ENCODE assay signal across 1 cellular context in genomic region chr17:41965694-41966375, GRCh38.
TF ChIP-seq lines count a peak whose summit lies in the region.

No MANE protein-coding gene starts in this region.

TF ChIP-seq in HepG2, 621 proteins besides CTCF, POLR2A, EP300 and RAD21 (continued from another document and continues in another):
- peak; percentile 73; the same call in 1 of the 2 replicates for TF ChIP-seq ZBTB26 (CRISPR knock-in tag; IDR thresholded peaks at IDR 0.05; ENCODE audit: borderline replicate concordance)
- peak; percentile 48; the same call in 1 of the 2 replicates for TF ChIP-seq ZNF572 (CRISPR knock-in tag; IDR thresholded peaks at IDR 0.05)
- 0 out of 2 replicates have a peak, but pooled peaks have one; percentile 15 for TF ChIP-seq ZBTB39 (CRISPR knock-in tag; IDR thresholded peaks at IDR 0.05)
- no peak for TF ChIP-seq RFXANK (CRISPR knock-in tag; IDR thresholded peaks at IDR 0.05)
- no peak for TF ChIP-seq ZNF746 (CRISPR knock-in tag; IDR thresholded peaks at IDR 0.05)
- TF ChIP-seq NCOA1 (CRISPR knock-in tag; IDR thresholded peaks at IDR 0.05) = peak; percentile 11; the same call in 1 of the 2 replicates
- TF ChIP-seq ZNF724P (CRISPR knock-in tag; IDR thresholded peaks at IDR 0.05; ENCODE audit: borderline replicate concordance) = peak; percentile 78; the same call in 1 of the 2 replicates
- TF ChIP-seq ZFP36L1 (CRISPR knock-in tag; IDR thresholded peaks at IDR 0.05) = no peak
- TF ChIP-seq PRDM10 (CRISPR knock-in tag; IDR thresholded peaks at IDR 0.05; ENCODE audit: low read depth) = peak; percentile 30; the same call in 1 of the 2 replicates
- TF ChIP-seq ZSCAN31 (CRISPR knock-in tag; IDR thresholded peaks at IDR 0.05; ENCODE audit: low read depth) = peak; percentile 56; the same call in 1 of the 2 replicates
- TF ChIP-seq DRAP1 (CRISPR knock-in tag; IDR thresholded peaks at IDR 0.05) = peak; percentile 66
- TF ChIP-seq HIC2 (CRISPR knock-in tag; IDR thresholded peaks at IDR 0.05; ENCODE audit: low read depth) = no peak; the same call in 1 of the 2 replicates
- TF ChIP-seq CHCHD3 (CRISPR knock-in tag; IDR thresholded peaks at IDR 0.05) = 0 out of 2 replicates have a peak, but pooled peaks have one; percentile 36
- TF ChIP-seq ZNF414 (CRISPR knock-in tag; IDR thresholded peaks at IDR 0.05) = peak; percentile 82
- TF ChIP-seq TEAD3 (CRISPR knock-in tag; optimal IDR thresholded peaks at IDR 0.05; ENCODE audit: borderline replicate concordance) = peak; percentile 63
- TF ChIP-seq SALL1 (CRISPR knock-in tag; IDR thresholded peaks at IDR 0.05) = 0 out of 2 replicates have a peak, but pooled peaks have one; percentile 55
- TF ChIP-seq SCMH1 (CRISPR knock-in tag; IDR thresholded peaks at IDR 0.05; ENCODE audit: borderline replicate concordance) = no peak
- peak; percentile 68 for TF ChIP-seq GATAD1 (CRISPR knock-in tag; IDR thresholded peaks at IDR 0.05)
- TF ChIP-seq ZNF331 (CRISPR knock-in tag; IDR thresholded peaks at IDR 0.05) = peak; percentile 29; the same call in 1 of the 2 replicates
- no peak for TF ChIP-seq CENPT (CRISPR knock-in tag; IDR thresholded peaks at IDR 0.05; ENCODE audit: low read depth)
- TF ChIP-seq PRDM4 (CRISPR knock-in tag; IDR thresholded peaks at IDR 0.05; ENCODE audit: borderline replicate concordance) = peak; percentile 1; the same call in 1 of the 2 replicates
- no peak for TF ChIP-seq ZMYM3 (CRISPR knock-in tag; IDR thresholded peaks at IDR 0.05)
- 0 out of 2 replicates have a peak, but pooled peaks have one; percentile 11 for TF ChIP-seq MTF2 (CRISPR knock-in tag; IDR thresholded peaks at IDR 0.05; ENCODE audit: borderline replicate concordance)
- TF ChIP-seq ZBTB38 (CRISPR knock-in tag; IDR thresholded peaks at IDR 0.05) = peak; percentile 68
- TF ChIP-seq KDM2A (CRISPR knock-in tag; IDR thresholded peaks at IDR 0.05; ENCODE audit: borderline replicate concordance, low read depth) = peak; percentile 35
- peak; percentile 79; the same call in 1 of the 2 replicates for TF ChIP-seq TBX3 (IDR thresholded peaks at IDR 0.05; ENCODE audit: borderline replicate concordance)
- peak; percentile 14; the same call in 1 of the 2 replicates for TF ChIP-seq FOXC1 (CRISPR knock-in tag; IDR thresholded peaks at IDR 0.05; ENCODE audit: borderline replicate concordance)
- peak; percentile 81; the same call in 1 of the 2 replicates for TF ChIP-seq TFAP4 (IDR thresholded peaks at IDR 0.05; ENCODE audit: borderline replicate concordance, low read depth)
- 0 out of 2 replicates have a peak, but pooled peaks have one; percentile 59 for TF ChIP-seq HIVEP1 (CRISPR knock-in tag; IDR thresholded peaks at IDR 0.05)
- peak; percentile 87 for TF ChIP-seq SAP130 (CRISPR knock-in tag; IDR thresholded peaks at IDR 0.05; ENCODE audit: low read depth)
- 0 out of 2 replicates have a peak, but pooled peaks have one; percentile 27 for TF ChIP-seq ZNF652 (CRISPR knock-in tag; IDR thresholded peaks at IDR 0.05; ENCODE audit: borderline replicate concordance, low read depth)
- TF ChIP-seq NONO (IDR thresholded peaks at IDR 0.05) = no peak
- TF ChIP-seq NONO (CRISPR knock-in tag; conservative IDR thresholded peaks at IDR 0.05) = peak; percentile 42; the same call in 1 of the 2 replicates
- TF ChIP-seq SNAPC4 (CRISPR knock-in tag; IDR thresholded peaks at IDR 0.05) = 0 out of 2 replicates have a peak, but pooled peaks have one; percentile 4
- 0 out of 2 replicates have a peak, but pooled peaks have one; percentile 30 for TF ChIP-seq ZNF431 (CRISPR knock-in tag; IDR thresholded peaks at IDR 0.05; ENCODE audit: borderline replicate concordance, low read depth)
- 0 out of 2 replicates have a peak, but pooled peaks have one; percentile 41 for TF ChIP-seq ZNF296 (CRISPR knock-in tag; conservative IDR thresholded peaks at IDR 0.05)
- TF ChIP-seq ZBTB8A (CRISPR knock-in tag; IDR thresholded peaks at IDR 0.05; ENCODE audit: borderline replicate concordance, low read depth) = no peak
- TF ChIP-seq ETV5 (CRISPR knock-in tag; IDR thresholded peaks at IDR 0.05; ENCODE audit: borderline replicate concordance) = no peak
- no peak for TF ChIP-seq ZBTB7A (CRISPR knock-in tag; IDR thresholded peaks at IDR 0.05)
- TF ChIP-seq HMGA1 (CRISPR knock-in tag; conservative IDR thresholded peaks at IDR 0.05) = no peak
